ENCODE assay signal across 8 cellular contexts in genomic region chr22:50474711-50475651, GRCh38. TPM values are rescaled to one million over a fixed set of nuclear protein-coding genes. Genes with fewer than 3 reads are reported as not detected.
DNase-seq lines count a peak whose midpoint lies in the region; ATAC-seq, FAIRE-seq and TF ChIP-seq lines count a peak whose summit lies in the region.

Gene SBF1, minus strand, starts transcription at chr22:50475035. Its CDS starts 195 bp downstream, at chr22:50474840.

- H4K20me1 ChIP-seq in fibroblast of lung (ENCODE audit: control insufficient read depth, extremely low read depth, insufficient read depth, low read length), result peaks cover 3% of the 10 kb centered on the region

- H3K27ac Mint-ChIP-seq in activated T-helper 2 cell treated with anti-CD3 and anti-CD28 coated beads, Interferon-gamma antibody, Interleukin-2, Interleukin-4, amounts not matched to agents 10 μg/mL and 5 μg/mL and 100 μg/mL, durations not matched to agents 14 hours and 24 hours and 36 hours, result peak within 1 kb of the TSS; percentile 86
- H3K27ac Mint-ChIP-seq in naive B cell, result peak within 1 kb of the TSS in 5 of 6 donors; percentile 60 to 95 (median 90)

- H3K27ac ChIP-seq in fibroblast of lung (ENCODE audit: insufficient read depth, low read length), result peak within 1 kb of the TSS; percentile 71

- H3K27me3 ChIP-seq in fibroblast of lung (ENCODE audit: control insufficient read depth, insufficient read depth, low read length), result peaks cover 3% of the 10 kb centered on the region

- H3K4me3 Mint-ChIP-seq in activated T-helper 2 cell treated with anti-CD3 and anti-CD28 coated beads, Interferon-gamma antibody, Interleukin-2, Interleukin-4, amounts not matched to agents 10 μg/mL and 5 μg/mL and 100 μg/mL, durations not matched to agents 14 hours and 24 hours and 36 hours (ENCODE audit: low read depth), result peak within 1 kb of the TSS; percentile 96
- peak within 1 kb of the TSS; percentile 88 to 95 (median 92) for H3K4me3 Mint-ChIP-seq in naive B cell

- TF ChIP-seq EP300 in Ishikawa (IDR thresholded peaks at IDR 0.05; ENCODE audit: borderline replicate concordance), result no peak

- no peaks in the 10 kb centered on the region for H3K9me3 Mint-ChIP-seq in activated T-helper 2 cell treated with anti-CD3 and anti-CD28 coated beads, Interferon-gamma antibody, Interleukin-2, Interleukin-4, amounts not matched to agents 10 μg/mL and 5 μg/mL and 100 μg/mL, durations not matched to agents 14 hours and 24 hours and 36 hours
- peaks cover 0 to 2% (median 0%) of the 10 kb centered on the region in 7 donors for H3K9me3 Mint-ChIP-seq in naive B cell

- peaks cover 13% of the 10 kb centered on the region for H3K4me1 ChIP-seq in fibroblast of lung (ENCODE audit: control insufficient read depth, extremely low read depth, insufficient read depth, low read length)

- H2AFZ ChIP-seq in fibroblast of lung (ENCODE audit: low read length), result peak within 1 kb of the TSS; percentile 67

- no peaks in the 10 kb centered on the region for H3K9me3 ChIP-seq in fibroblast of lung (ENCODE audit: control insufficient read depth, insufficient read depth, low read depth, low read length)

- peaks cover 41% of the 10 kb centered on the region for H3K4me1 Mint-ChIP-seq in activated T-helper 2 cell treated with anti-CD3 and anti-CD28 coated beads, Interferon-gamma antibody, Interleukin-2, Interleukin-4, amounts not matched to agents 10 μg/mL and 5 μg/mL and 100 μg/mL, durations not matched to agents 14 hours and 24 hours and 36 hours (ENCODE audit: low read depth)
- peaks cover 42 to 59% (median 52%) of the 10 kb centered on the region in 3 donors for H3K4me1 Mint-ChIP-seq in naive B cell

- TF ChIP-seq RAD21 in Ishikawa (IDR thresholded peaks at IDR 0.05; ENCODE audit: low read depth), result no peak

- TF ChIP-seq CTCF in D721Med (IDR thresholded peaks at IDR 0.05; ENCODE audit: insufficient read depth, missing control alignments) (no peak), fibroblast of lung (conservative IDR thresholded peaks at IDR 0.05 in 1 of 2, IDR thresholded peaks at IDR 0.05 in 1 of 2; ENCODE audit: low read depth in 1 of 2, low read length in 2 of 2) (no peak)

- DNase-seq in D721Med (ENCODE audit: insufficient read length, low spot score) (peak; percentile 91), RPMI8226 (peak; percentile 94), fibroblast of lung (ENCODE audit: low read depth in 2 of 2) (peak; percentile 80 to 86), naive B cell (peak; percentile 86)
- peak; percentile 87 for DNase-seq in activated T-helper 2 cell treated with anti-CD3 and anti-CD28 coated beads, Interferon-gamma antibody, Interleukin-2, Interleukin-4, amounts not matched to agents 10 μg/mL and 5 μg/mL and 100 μg/mL, durations not matched to agents 14 hours and 24 hours and 36 hours (ENCODE audit: low spot score)
- peak; percentile 79 to 84 for DNase-seq in stimulated activated CD8-positive, alpha-beta memory T cell treated with anti-CD3 and anti-CD28 coated beads, Interleukin-7, amount 100 ng/mL, for 48 hours (ENCODE audit: extremely low read depth in 1 of 2, low read depth in 1 of 2)

- H3K79me2 ChIP-seq in fibroblast of lung (ENCODE audit: control insufficient read depth, insufficient read depth, low read length), result peaks cover 42% of the 10 kb centered on the region

- H3K9ac ChIP-seq in fibroblast of lung (ENCODE audit: insufficient read depth, low read length), result peak within 1 kb of the TSS; percentile 71

- ATAC-seq in GM21526 (IDR thresholded peaks at IDR 0.05; ENCODE audit: low FRiP score, unreplicated experiment) (peak; percentile 57), naive B cell (ENCODE audit: low read depth in 2 of 2) (peak; percentile 78)

- peak within 1 kb of the TSS; percentile 96 for H3K4me2 ChIP-seq in fibroblast of lung (ENCODE audit: extremely low read depth, insufficient read depth, low read length)

- peaks cover 10% of the 10 kb centered on the region for H3K27me3 Mint-ChIP-seq in activated T-helper 2 cell treated with anti-CD3 and anti-CD28 coated beads, Interferon-gamma antibody, Interleukin-2, Interleukin-4, amounts not matched to agents 10 μg/mL and 5 μg/mL and 100 μg/mL, durations not matched to agents 14 hours and 24 hours and 36 hours (ENCODE audit: low read depth)
- peaks cover 0 to 4% (median 2%) of the 10 kb centered on the region in 3 donors for H3K27me3 Mint-ChIP-seq in naive B cell

- FAIRE-seq in D721Med (lab: Jason Lieb, UNC), result no peak

- H3K36me3 ChIP-seq in fibroblast of lung (ENCODE audit: control insufficient read depth, insufficient read depth, low read length), result peaks cover 2% of the 10 kb centered on the region

- H3K4me3 ChIP-seq in fibroblast of lung (replicated peaks in 1 of 4; ENCODE audit: control extremely low read depth in 1 of 4, insufficient read depth in 1 of 4, low read depth in 3 of 4, low read length in 4 of 4), result peak within 1 kb of the TSS; percentile 63 to 73 (median 72)

- peaks cover 5% of the 10 kb centered on the region for H3K36me3 Mint-ChIP-seq in activated T-helper 2 cell treated with anti-CD3 and anti-CD28 coated beads, Interferon-gamma antibody, Interleukin-2, Interleukin-4, amounts not matched to agents 10 μg/mL and 5 μg/mL and 100 μg/mL, durations not matched to agents 14 hours and 24 hours and 36 hours (ENCODE audit: low read depth)
- H3K36me3 Mint-ChIP-seq in naive B cell, result no peaks in the 10 kb centered on the region

- intact Hi-C loops in activated T-helper 2 cell treated with anti-CD3 and anti-CD28 coated beads, Interferon-gamma antibody, Interleukin-2, Interleukin-4, amounts not matched to agents 10 μg/mL and 5 μg/mL and 100 μg/mL, durations not matched to agents 14 hours and 24 hours and 36 hours (cut with micrococcal nuclease), result loop anchor here (5.0 kb wide), 1 partner anchor 52 kb away; the partner anchor contains the start of gene SCO2

TF ChIP-seq in Ishikawa, 13 proteins besides CTCF, POLR2A, EP300 and RAD21:
- TF ChIP-seq USF1 (IDR thresholded peaks at IDR 0.05) (no peak), TCF12 (IDR thresholded peaks at IDR 0.05; ENCODE audit: low read depth) (no peak), FOXM1 (IDR thresholded peaks at IDR 0.05; ENCODE audit: borderline replicate concordance, low read depth) (no peak), TEAD4 (IDR thresholded peaks at IDR 0.05) (no peak), CEBPB (IDR thresholded peaks at IDR 0.05) (no peak), MAX (IDR thresholded peaks at IDR 0.05) (no peak), CREB1 (IDR thresholded peaks at IDR 0.05; ENCODE audit: low read depth) (no peak), TAF1 (IDR thresholded peaks at IDR 0.05; ENCODE audit: low read depth) (peak; percentile 54; the same call in 1 of the 2 replicates), REST (IDR thresholded peaks at IDR 0.05; ENCODE audit: low read depth) (no peak), EGR1 (IDR thresholded peaks at IDR 0.05) (no peak), ZBTB7A (IDR thresholded peaks at IDR 0.05; ENCODE audit: low read depth) (peak; percentile 59; the same call in 1 of the 2 replicates), YY1 (IDR thresholded peaks at IDR 0.05; ENCODE audit: low read depth) (peak; percentile 82), NFIC (IDR thresholded peaks at IDR 0.05) (no peak)
TF ChIP-seq in Ishikawa: peak in this region for 3.

RNA-seq across cellular contexts. Expression of gene SBF1, which starts in this region (rescaled TPM):
- 102 and 106 TPM in 2 replicates for total RNA-seq in activated T-helper 2 cell treated with anti-CD3 and anti-CD28 coated beads, Interferon-gamma antibody, Interleukin-2, Interleukin-4, amounts not matched to agents 10 μg/mL and 5 μg/mL and 100 μg/mL, durations not matched to agents 14 hours and 24 hours and 36 hours
- total RNA-seq in fibroblast of lung, result 69.1 and 75.8 TPM in 2 replicates
- polyA plus RNA-seq in fibroblast of lung (13.5 and 18.7 TPM in 2 replicates), naive B cell (ENCODE audit: low read depth in 6 of 6) (10 to 100 TPM in 4 of 6 donors, 1 to 10 TPM in 2; 6.9 to 26.6 (median 11.4) TPM)
- polyA plus RNA-seq in fibroblast of lung (2012), result 33.2 and 49.9 TPM in 2 replicates
- 118 and 132 TPM in 2 replicates for polyA minus RNA-seq in fibroblast of lung (ENCODE audit: low replicate concordance)

Comparison
In these comparisons a context has a peak if more than half of its experiments do, and no peak if none do; other contexts are left out.
1. Peak in every context shown above with its lines: DNase-seq, ATAC-seq, H3K4me3 ChIP-seq and H3K27ac ChIP-seq.